In the genomic region with DNA sequence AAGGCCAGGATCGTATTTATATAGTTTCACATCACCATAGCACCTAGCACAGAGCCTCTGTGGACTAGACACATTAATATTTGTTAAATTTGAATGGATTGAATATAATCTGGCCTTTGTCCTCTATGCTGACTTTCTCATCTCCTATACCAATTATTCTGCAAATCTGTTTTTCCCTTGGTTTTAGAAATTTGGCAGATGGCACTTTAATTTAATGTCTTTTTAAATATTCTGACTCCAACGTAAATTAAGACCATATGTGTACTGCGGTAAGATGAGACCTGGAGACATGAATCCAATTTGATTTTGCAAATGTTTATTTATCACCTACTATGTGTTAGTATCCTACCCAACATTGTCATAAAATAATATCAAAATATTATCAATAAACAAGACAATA, we compare ENCODE assay signal across 19 cellular contexts.
"Had no signal": no experiment of that assay in that cellular context is flagged by ENCODE, and none has a peak within 500 bp of the region (broad histone marks: within the 10 kb centered on the region; RNA-seq: fewer than 3 reads in every experiment).

No MANE protein-coding gene starts in this region.

- ATAC-seq: esophagus mucosa; gastrocnemius medialis; left lobe of liver; natural killer cell treated with Interleukin-12 subunit alpha and Interleukin-12 subunit beta and Interleukin-15 and Interleukin-18, amount 100 ng/mL, for 72 hours; right lobe of liver; stimulated activated naive CD8-positive, alpha-beta T cell treated with anti-CD3 and anti-CD28 coated beads, Interleukin-15, amount 100 ng/mL, for 72 hours; upper lobe of right lung had no signal

- DNase-seq: effector CD8-positive, alpha-beta T cell; foreskin fibroblast; gastrocnemius medialis; head of caudate nucleus; kidney; naive B cell; right lobe of liver; small intestine; stimulated activated CD4-positive, alpha-beta T cell treated with anti-CD3 and anti-CD28 coated beads, Interleukin-15, amount 100 ng/mL, for 24 hours; stimulated activated CD4-positive, alpha-beta T cell treated with anti-CD3 and anti-CD28 coated beads, Interleukin-2, amount 100 ng/mL, for 48 hours; stimulated activated CD8-positive, alpha-beta memory T cell treated with anti-CD3 and anti-CD28 coated beads, Interleukin-4, amount 100 ng/mL, for 48 hours; stimulated activated naive CD4-positive, alpha-beta T cell; stimulated activated naive CD8-positive, alpha-beta T cell treated with anti-CD3 and anti-CD28 coated beads, Interleukin-15, amount 100 ng/mL, for 72 hours; transverse colon; upper lobe of right lung; uterus had no signal
